In genomic region chr7:151927540-151927939, GRCh38 we compare ENCODE assay signal across 23 cellular contexts. TPM values are rescaled to one million over a fixed set of nuclear protein-coding genes. Genes with fewer than 3 reads are reported as not detected.
DNase-seq lines count a peak whose midpoint lies in the region; ATAC-seq and TF ChIP-seq lines count a peak whose summit lies in the region.
"Had no signal": no experiment of that assay in that cellular context is flagged by ENCODE, and none has a peak within 500 bp of the region (broad histone marks: within the 10 kb centered on the region; RNA-seq: fewer than 3 reads in every experiment).

No MANE protein-coding gene starts in this region.

- no peak overlapping the region for H3K18ac ChIP-seq in neuronal stem cell (ENCODE audit: low read length)

- no peak for TF ChIP-seq POLR2A in transverse colon (IDR thresholded peaks at IDR 0.05)

- no peak overlapping the region for H3K23ac ChIP-seq in neuronal stem cell (ENCODE audit: low read depth, low read length, poor library complexity)

- ATAC-seq in HG03442 (IDR thresholded peaks at IDR 0.05; ENCODE audit: unreplicated experiment), result no peak

- H2BK15ac ChIP-seq in neuronal stem cell (ENCODE audit: low read length), result no peak overlapping the region

- no peak overlapping the region for H2BK120ac ChIP-seq in neuronal stem cell (ENCODE audit: low read depth, low read length)

- DNase-seq in neuronal stem cell (ENCODE audit: low spot score) (no peak), transverse colon (no peak), COLO668 (lab: John Stamatoyannopoulos, UW; ENCODE audit: unreplicated experiment) (no peak), HUDEP-2 (lab: John Stamatoyannopoulos, UW; ENCODE audit: unreplicated experiment in 76 of 76) (no peak)
- DNase-seq: C1 segment of cervical spinal cord; Calu3; CD4-positive, alpha-beta T cell; CD8-positive, alpha-beta memory T cell; COR-L47; DMS53; DMS79 treated with DMSO at 0.1 percent for 48 hours; GF-D8; GM23248; H7; HCEC 1CT had no signal

- no peak overlapping the region for H4K91ac ChIP-seq in neuronal stem cell (ENCODE audit: low read depth, low read length, poor library complexity)

- H3K4me1 ChIP-seq in neuronal stem cell (ENCODE audit: control insufficient read depth in 2 of 2, insufficient read depth in 1 of 2, low read depth in 1 of 2, low read length in 2 of 2), result peaks cover 0 to 1% of the 10 kb centered on the region in 2 donors
- peaks cover 10 to 56% (median 39%) of the 10 kb centered on the region in 4 donors for H3K4me1 ChIP-seq in transverse colon

- H2BK12ac ChIP-seq in neuronal stem cell (ENCODE audit: low read length), result no peak overlapping the region

- no peak overlapping the region for H2BK5ac ChIP-seq in neuronal stem cell (ENCODE audit: low read length)

- H3K36me3 ChIP-seq in neuronal stem cell (replicated peaks in 1 of 2; ENCODE audit: control insufficient read depth in 2 of 2, insufficient read depth in 2 of 2, low read length in 2 of 2) (no peaks in the 10 kb centered on the region), transverse colon (no peaks in the 10 kb centered on the region)

- no peak overlapping the region for H3K14ac ChIP-seq in neuronal stem cell (ENCODE audit: low read length)

- peaks cover 0 to 5% (median 0%) of the 10 kb centered on the region in 3 experiments for H3K27me3 ChIP-seq in neuronal stem cell (ENCODE audit: control insufficient read depth in 3 of 3, insufficient read depth in 3 of 3, low read depth in 1 of 3, low read length in 3 of 3)
- H3K27me3 ChIP-seq in transverse colon, result no peaks in the 10 kb centered on the region

- H2AK5ac ChIP-seq in neuronal stem cell (ENCODE audit: low read depth, low read length), result peak overlapping the region; percentile 11

- no peaks in the 10 kb centered on the region for H3K79me1 ChIP-seq in neuronal stem cell (ENCODE audit: low read depth, low read length)

- TF ChIP-seq CTCF in VCaP (conservative IDR thresholded peaks at IDR 0.05) (no peak), transverse colon (IDR thresholded peaks at IDR 0.05) (no peak)

- H3K4ac ChIP-seq in neuronal stem cell (ENCODE audit: low read length), result no peak overlapping the region

- in situ Hi-C loops in transverse colon (cut with MboI; ENCODE audit: low pct_ligation_motif_present in 1 of 4, low pct_unique_long_range_greater_than_20kb in 1 of 4, low sequenced_read_pairs in 3 of 4), result loop anchor here in 2 of 4 donors (25.0 kb wide), 1 partner anchor 140 kb away; no protein-coding TSS in a partner anchor

- H3K4me2 ChIP-seq in neuronal stem cell (ENCODE audit: insufficient read depth, low read length, poor library complexity, severe bottlenecking), result no peak overlapping the region

- intact Hi-C loops in transverse colon (cut with DNase I; ENCODE audit: low total_unique reads), result no loop called here

- no peak overlapping the region for H3K4me3 ChIP-seq in neuronal stem cell (ENCODE audit: low read length in 2 of 2)
- no peak overlapping the region for H3K4me3 ChIP-seq in transverse colon
- H3K4me3 ChIP-seq: GM23248 had no signal

- H3K27ac ChIP-seq in VCaP (peak overlapping the region; percentile 97), neuronal stem cell (replicated peaks; ENCODE audit: low read length) (no peak overlapping the region), transverse colon (peak overlapping the region in 3 of 4 donors; percentile 1 to 85 (median 13))
- H3K27ac ChIP-seq: GM23248 had no signal

- no peak for TF ChIP-seq EP300 in transverse colon (IDR thresholded peaks at IDR 0.05; ENCODE audit: low read depth)

- no peak overlapping the region for H3K9ac ChIP-seq in neuronal stem cell (ENCODE audit: low read depth, low read length, poor library complexity)
- H3K9ac ChIP-seq: GM23248 had no signal

- WGBS in neuronal stem cell (ENCODE audit: extremely low coverage in 2 of 2, insufficient read length in 2 of 2, insufficient replicate concordance in 1 of 2), 2 donors, result no CpG with 5 or more reads among the region's 8 CpGs
- WGBS in transverse colon (ENCODE audit: low coverage in 1 of 2), 2 donors, result 87 to 95% methylated on average over 5 to 8 of the region's 8 CpGs

- no peak overlapping the region for H4K8ac ChIP-seq in neuronal stem cell (ENCODE audit: low read depth, low read length)

- H2AFZ ChIP-seq in neuronal stem cell (ENCODE audit: low read length), result no peak overlapping the region
- H2AFZ ChIP-seq: GM23248 had no signal

- H3K9me3 ChIP-seq in neuronal stem cell (replicated peaks in 1 of 2; ENCODE audit: control insufficient read depth in 2 of 2, insufficient read depth in 1 of 2, low read depth in 1 of 2, low read length in 2 of 2) (peaks cover 0 to 2% of the 10 kb centered on the region in 2 donors), transverse colon (no peaks in the 10 kb centered on the region)

RNA-seq across cellular contexts. Expression of gene GALNTL5, which starts 28.7 kb away (rescaled TPM):
- not detected for polyA plus RNA-seq in neuronal stem cell (2013, experiment 1 of 2)
- polyA plus RNA-seq in neuronal stem cell (2013, experiment 2 of 2), result not detected
- not detected for total RNA-seq in transverse colon
- total RNA-seq: A172; A673; Calu3; CD4-positive, alpha-beta T cell; CD8-positive, alpha-beta memory T cell; Daoy; G401; GM23248; H1; H7 had no signal
- polyA plus RNA-seq: BJ; CD8-positive, alpha-beta memory T cell; GM23248 had no signal

RNA-seq across cellular contexts. Expression of gene PRKAG2, which starts 50.6 kb away (rescaled TPM):
- 23.4 TPM for polyA plus RNA-seq in neuronal stem cell (2013, experiment 1 of 2)
- 21.8 TPM for polyA plus RNA-seq in neuronal stem cell (2013, experiment 2 of 2)
- 10 to 100 TPM; 25.1 to 57.8 (median 46.7) TPM for total RNA-seq in transverse colon
